Comparison of ENCODE assay signal across 8 cellular contexts in the genomic region with DNA sequence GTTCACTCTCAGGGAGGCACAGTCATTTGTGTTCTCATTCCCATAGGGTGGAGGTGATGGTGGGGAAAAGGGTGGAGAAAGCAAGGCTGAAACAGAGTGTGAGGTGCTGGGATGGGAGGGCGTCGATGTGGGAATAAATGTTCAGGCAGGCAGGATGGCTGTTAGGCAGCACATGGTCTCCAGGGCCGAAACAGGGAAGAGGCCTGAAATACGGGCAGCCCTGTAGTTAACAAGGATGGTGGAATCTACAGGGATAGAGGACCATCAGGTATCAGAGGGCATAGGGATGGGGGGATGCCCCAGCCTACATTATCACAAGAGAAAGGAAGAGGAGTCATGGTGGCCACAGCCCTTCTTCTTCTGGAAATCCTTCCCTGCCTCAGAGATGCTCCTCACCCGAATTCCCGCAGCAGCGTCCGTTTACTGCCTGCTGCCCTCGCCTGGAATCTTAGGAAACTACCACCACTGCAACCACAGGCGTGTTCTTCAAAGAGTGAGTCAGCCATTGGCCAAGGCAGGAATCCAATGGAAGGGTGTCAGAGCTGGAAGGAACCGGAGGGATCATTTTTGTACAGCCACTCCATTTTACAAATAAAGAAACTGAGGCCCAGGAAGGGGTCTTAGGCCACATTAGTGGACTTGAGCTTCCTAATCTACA. TPM values are rescaled to one million over a fixed set of nuclear protein-coding genes. Genes with fewer than 3 reads are reported as not detected.
A peak's percentile ranks its signal among the peaks of the same experiment; 100 is the strongest.
DNase-seq lines count a peak whose midpoint lies in the region; ATAC-seq and TF ChIP-seq lines count a peak whose summit lies in the region.

No MANE protein-coding gene starts in this region.

- H3K4me3 ChIP-seq in astrocyte of the spinal cord (ENCODE audit: low read depth, low read length) = no peak overlapping the region

- no peak for ATAC-seq in GM21367 (IDR thresholded peaks at IDR 0.05; ENCODE audit: unreplicated experiment)

- in situ Hi-C loops in astrocyte of the spinal cord (cut with HindIII; ENCODE audit: low sequenced_read_pairs) = no loop called here

- peak; percentile 84 for TF ChIP-seq CTCF in astrocyte of the spinal cord (IDR thresholded peaks at IDR 0.05; ENCODE audit: low read depth, low read length)

- DNase-seq in Ammon's horn (ENCODE audit: low spot score) (peak; percentile 81), LHCN-M2 (ENCODE audit: low read depth) (peak; percentile 78), astrocyte of the spinal cord (ENCODE audit: low read depth, low spot score) (peak; percentile 81), inferior parietal cortex (ENCODE audit: extremely low spot score) (peak; percentile 72), superior temporal gyrus (ENCODE audit: extremely low spot score) (peak; percentile 82), NAMALWA (ENCODE audit: low spot score) (no peak)
- DNase-seq in activated naive CD4-positive, alpha-beta T cell treated with Interleukin-2 at 50 U/mL for 16 hours = no peak

RNA-seq across cellular contexts. Expression of gene POMGNT2, which starts 49.7 kb away (rescaled TPM):
- 16.1 and 16.7 TPM in 2 replicates for total RNA-seq in LHCN-M2 (2014; rRNA removed)
- 10.3 TPM for polyA plus RNA-seq in LHCN-M2 (2012)

Comparison
In these comparisons a context has a peak if more than half of its experiments do, and no peak if none do; other contexts are left out.
1. DNase-seq: peak in Ammon's horn (single experiment), LHCN-M2 (single experiment), astrocyte of the spinal cord (single experiment), inferior parietal cortex (single experiment) and superior temporal gyrus (single experiment); none in NAMALWA (single experiment) and activated naive CD4-positive, alpha-beta T cell treated with Interleukin-2 at 50 U/mL for 16 hours (single experiment).